In the genomic region with DNA sequence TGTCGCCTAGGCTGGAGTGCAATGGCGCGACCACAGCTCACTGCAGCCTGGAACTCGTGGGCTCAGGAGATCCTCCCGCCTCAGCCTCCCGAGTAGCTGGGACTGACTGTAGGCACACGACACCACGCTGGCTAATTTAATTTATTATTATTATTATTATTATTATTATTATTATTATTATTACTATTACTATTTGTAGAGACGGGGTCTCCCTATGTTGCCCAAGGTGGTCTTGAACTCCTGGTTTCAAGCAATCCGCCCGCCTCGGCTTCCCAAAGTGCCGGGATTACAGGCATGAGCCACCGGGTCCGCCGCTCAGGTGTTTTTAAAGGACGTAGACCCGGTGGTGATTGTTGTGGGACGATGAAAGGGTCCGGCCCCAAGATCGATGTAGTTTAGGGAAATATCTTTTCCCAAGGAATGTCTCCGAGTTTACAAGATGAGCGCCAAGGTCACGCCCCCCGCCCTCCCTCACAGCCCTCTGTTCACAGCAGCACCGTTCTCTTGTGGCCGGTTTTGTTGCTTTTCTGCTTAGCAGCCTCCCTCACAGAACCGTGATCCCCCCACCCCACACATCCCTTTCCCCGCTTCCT, we compare ENCODE assay signal across 7 cellular contexts. TPM values are rescaled to one million over a fixed set of nuclear protein-coding genes. Genes with fewer than 3 reads are reported as not detected.
DNase-seq lines count a peak whose midpoint lies in the region; ATAC-seq and TF ChIP-seq lines count a peak whose summit lies in the region.

No MANE protein-coding gene starts in this region.

- H3K4me3 ChIP-seq in HL-60 (replicated peaks; ENCODE audit: insufficient read depth, low read length) = peak overlapping the region; percentile 49
- peak overlapping the region; percentile 67 to 86 for H3K4me3 ChIP-seq in ascending aorta
- peak overlapping the region; percentile 55 for H3K4me3 ChIP-seq in kidney epithelial cell (ENCODE audit: low read depth, low read length)

- TF ChIP-seq CTCF in HL-60 (IDR thresholded peaks at IDR 0.05; ENCODE audit: insufficient read depth, low read length) (no peak), ascending aorta (IDR thresholded peaks at IDR 0.05) (no peak), kidney epithelial cell (IDR thresholded peaks at IDR 0.05; ENCODE audit: insufficient read depth, low read length, poor library complexity, severe bottlenecking) (no peak)

- H3K9me3 ChIP-seq in ascending aorta = no peaks in the 10 kb centered on the region

- H3K4me1 ChIP-seq in ascending aorta = peaks cover 0 to 3% of the 10 kb centered on the region in 2 donors

- intact Hi-C loops in ascending aorta (cut with DNase I) = loop anchor here (5.0 kb wide), 1 partner anchor 377 kb away; the partner anchor contains the start of gene ACAT1

- H3K36me3 ChIP-seq in ascending aorta (no peaks in the 10 kb centered on the region), kidney epithelial cell (ENCODE audit: control insufficient read depth, insufficient read depth, low read length) (no peaks in the 10 kb centered on the region)

- H3K27me3 ChIP-seq in HL-60 (ENCODE audit: insufficient read depth, poor library complexity, severe bottlenecking) (no peaks in the 10 kb centered on the region), ascending aorta (no peaks in the 10 kb centered on the region), kidney epithelial cell (ENCODE audit: control insufficient read depth, insufficient read depth, low read length) (no peaks in the 10 kb centered on the region)

- ATAC-seq in GM19328 (IDR thresholded peaks at IDR 0.05; ENCODE audit: unreplicated experiment) = no peak

- H3K27ac ChIP-seq in HL-60 (replicated peaks) = peak overlapping the region; percentile 61
- peak overlapping the region; percentile 94 to 97 for H3K27ac ChIP-seq in ascending aorta
- peak overlapping the region; percentile 69 for H3K27ac ChIP-seq in substantia nigra (ENCODE audit: low read depth, low read length, poor library complexity, severe bottlenecking)

- DNase-seq in HL-60 (ENCODE audit: low read depth in 1 of 2, low spot score in 1 of 2) (no peak), ascending aorta (ENCODE audit: low spot score in 2 of 2) (no peak), kidney epithelial cell (ENCODE audit: low read depth) (no peak), substantia nigra (lab: John Stamatoyannopoulos, UW) (peak in 1 of 49 donors; percentile 10), medulla oblongata (ENCODE audit: extremely low spot score) (no peak), GDM1 (lab: John Stamatoyannopoulos, UW) (no peak)

RNA-seq across cellular contexts. Expression of gene POGLUT3, which starts 0.7 kb away (rescaled TPM):
- 27.1 TPM for total RNA-seq in ascending aorta
- total RNA-seq in kidney epithelial cell = 8.3 and 11.2 TPM in 2 replicates

RNA-seq across cellular contexts. Expression of gene C11orf65, which starts 31.6 kb away (rescaled TPM):
- total RNA-seq in ascending aorta (not detected), kidney epithelial cell (0.25 and 0.75 TPM in 2 replicates)
